ENCODE assay signal across 17 cellular contexts in genomic region chr6:54801244-54801643, GRCh38. TPM values are rescaled to one million over a fixed set of nuclear protein-coding genes. Genes with fewer than 3 reads are reported as not detected.
"Had no signal": no experiment of that assay in that cellular context is flagged by ENCODE, and none has a peak within 500 bp of the region (broad histone marks: within the 10 kb centered on the region; RNA-seq: fewer than 3 reads in every experiment).

No MANE protein-coding gene starts in this region.

- H3K4me3 Mint-ChIP-seq: activated naive CD8-positive, alpha-beta T cell treated with anti-CD3 and anti-CD28 coated beads, Interleukin-2, amount 10 ng/mL, durations not matched to agents 7 days and 5 days; dendritic cell treated with granulocyte-macrophage colony-stimulating factor and Interleukin-4, amounts not matched to agents 40 ng/mL and 50 ng/mL, for 4 days; natural killer cell treated with Interleukin-12 subunit alpha and Interleukin-12 subunit beta and Interleukin-15 and Interleukin-18, amount 100 ng/mL, for 72 hours; stimulated activated naive B cell treated with anti-CD40 and anti-IgM and Interleukin-4, amounts not matched to agents 10 μg/mL and 1 μg/mL and 100 μg/mL, for 72 hours had no signal

- ATAC-seq: activated CD4-positive, CD25-positive, alpha-beta regulatory T cell treated with anti-CD3 and anti-CD28 coated beads, Interleukin-2, amount 50 U/mL, for 24 hours; left ventricle myocardium superior; natural killer cell treated with Interleukin-12 subunit alpha and Interleukin-12 subunit beta and Interleukin-15 and Interleukin-18, amount 100 ng/mL, for 72 hours; stimulated activated naive B cell treated with anti-CD40 and anti-IgM and Interleukin-4, amounts not matched to agents 10 μg/mL and 1 μg/mL and 100 μg/mL, for 72 hours had no signal

- H3K36me3 ChIP-seq: thyroid gland, vagina had no signal

- H3K27me3 ChIP-seq: thyroid gland, vagina had no signal

- H3K27ac Mint-ChIP-seq: activated naive CD8-positive, alpha-beta T cell treated with anti-CD3 and anti-CD28 coated beads, Interleukin-2, amount 10 ng/mL, durations not matched to agents 7 days and 5 days; dendritic cell treated with granulocyte-macrophage colony-stimulating factor and Interleukin-4, amounts not matched to agents 40 ng/mL and 50 ng/mL, for 4 days; natural killer cell treated with Interleukin-12 subunit alpha and Interleukin-12 subunit beta and Interleukin-15 and Interleukin-18, amount 100 ng/mL, for 72 hours; stimulated activated naive B cell treated with anti-CD40 and anti-IgM and Interleukin-4, amounts not matched to agents 10 μg/mL and 1 μg/mL and 100 μg/mL, for 72 hours had no signal

- H3K4me1 Mint-ChIP-seq: activated naive CD8-positive, alpha-beta T cell treated with anti-CD3 and anti-CD28 coated beads, Interleukin-2, amount 10 ng/mL, durations not matched to agents 7 days and 5 days; stimulated activated naive B cell treated with anti-CD40 and anti-IgM and Interleukin-4, amounts not matched to agents 10 μg/mL and 1 μg/mL and 100 μg/mL, for 72 hours had no signal

- H3K36me3 Mint-ChIP-seq: activated naive CD8-positive, alpha-beta T cell treated with anti-CD3 and anti-CD28 coated beads, Interleukin-2, amount 10 ng/mL, durations not matched to agents 7 days and 5 days; natural killer cell treated with Interleukin-12 subunit alpha and Interleukin-12 subunit beta and Interleukin-15 and Interleukin-18, amount 100 ng/mL, for 72 hours; stimulated activated naive B cell treated with anti-CD40 and anti-IgM and Interleukin-4, amounts not matched to agents 10 μg/mL and 1 μg/mL and 100 μg/mL, for 72 hours had no signal

- H3K27ac ChIP-seq: thyroid gland, vagina had no signal

- H3K4me3 ChIP-seq: thyroid gland, vagina had no signal

- H3K27me3 Mint-ChIP-seq: activated naive CD8-positive, alpha-beta T cell treated with anti-CD3 and anti-CD28 coated beads, Interleukin-2, amount 10 ng/mL, durations not matched to agents 7 days and 5 days; dendritic cell treated with granulocyte-macrophage colony-stimulating factor and Interleukin-4, amounts not matched to agents 40 ng/mL and 50 ng/mL, for 4 days; natural killer cell treated with Interleukin-12 subunit alpha and Interleukin-12 subunit beta and Interleukin-15 and Interleukin-18, amount 100 ng/mL, for 72 hours; stimulated activated naive B cell treated with anti-CD40 and anti-IgM and Interleukin-4, amounts not matched to agents 10 μg/mL and 1 μg/mL and 100 μg/mL, for 72 hours had no signal

- H3K9me3 ChIP-seq: thyroid gland, vagina had no signal

- DNase-seq: activated naive CD4-positive, alpha-beta T cell; activated naive CD8-positive, alpha-beta T cell treated with anti-CD3 and anti-CD28 coated beads, Interleukin-2, amount 10 ng/mL, durations not matched to agents 7 days and 5 days; effector memory CD4-positive, alpha-beta T cell; left ventricle myocardium superior; stimulated activated CD4-positive, alpha-beta T cell treated with anti-CD3 and anti-CD28 coated beads, Interleukin-15, amount 100 ng/mL, for 24 hours; stimulated activated CD4-positive, alpha-beta T cell treated with anti-CD3 and anti-CD28 coated beads, Interleukin-4, amount 100 ng/mL, for 1 hour; stimulated activated naive B cell treated with anti-CD40 and anti-IgM and Interleukin-4, amounts not matched to agents 10 μg/mL and 1 μg/mL and 100 μg/mL, for 72 hours; T-helper 1 cell; T1000; thyroid gland had no signal

- FAIRE-seq: bronchial epithelial cell, frontal cortex had no signal

- H3K4me1 ChIP-seq: vagina had no signal

RNA-seq across cellular contexts. Expression of gene FAM83B, which starts 45.3 kb away (rescaled TPM):
- total RNA-seq: activated CD8-positive, alpha-beta memory T cell treated with anti-CD3 and anti-CD28 coated beads for 36 hours; activated naive CD8-positive, alpha-beta T cell treated with anti-CD3 and anti-CD28 coated beads, Interleukin-2, amount 10 ng/mL, durations not matched to agents 7 days and 5 days; natural killer cell treated with Interleukin-12 subunit alpha and Interleukin-12 subunit beta and Interleukin-15 and Interleukin-18, amount 100 ng/mL, for 72 hours had no signal
